In genomic region chr17:60525624-60526514, GRCh38 we compare ENCODE assay signal across 1 cellular context.
TF ChIP-seq lines count a peak whose summit lies in the region.

Gene APPBP2 (minus strand): TSS chr17:60526242. CDS start chr17:60525931, 311 bp downstream.

TF ChIP-seq in HEK293, 187 proteins besides CTCF, POLR2A, EP300 and RAD21 (continued from another document and continues in another):
- TF ChIP-seq ZSCAN18 (tag by site-specific recombination; IDR thresholded peaks at IDR 0.05) (no peak), ZNF837 (tag by site-specific recombination; IDR thresholded peaks at IDR 0.05) (0 out of 2 replicates have a peak, but pooled peaks have one; percentile 44), ZNF639 (tag by site-specific recombination; IDR thresholded peaks at IDR 0.05) (peak; percentile 15; the same call in 1 of the 2 replicates), ZNF843 (tag by site-specific recombination; IDR thresholded peaks at IDR 0.05) (peak; percentile 68), ZNF777 (tag by site-specific recombination; IDR thresholded peaks at IDR 0.05; ENCODE audit: borderline replicate concordance) (peak; percentile 99), SP3 (tag by site-specific recombination; IDR thresholded peaks at IDR 0.05) (peak; percentile 93), ZXDB (tag by site-specific recombination; IDR thresholded peaks at IDR 0.05) (peak; percentile 99), SCRT2 (tag by site-specific recombination; IDR thresholded peaks at IDR 0.05) (no peak), ZNF660 (tag by site-specific recombination; IDR thresholded peaks at IDR 0.05) (peak; percentile 62), ZSCAN30 (tag by site-specific recombination; IDR thresholded peaks at IDR 0.05) (peak; percentile 87), REPIN1 (tag by site-specific recombination; IDR thresholded peaks at IDR 0.05; ENCODE audit: low read depth) (peak; percentile 59; the same call in 1 of the 2 replicates), KLF8 (tag by site-specific recombination; IDR thresholded peaks at IDR 0.05) (peak; percentile 88), ZEB2 (tag by site-specific recombination; IDR thresholded peaks at IDR 0.05) (peak; percentile 97), HOXA7 (CRISPR knock-in tag; IDR thresholded peaks at IDR 0.05; ENCODE audit: borderline replicate concordance) (no peak), MZF1 (tag by site-specific recombination; IDR thresholded peaks at IDR 0.05; ENCODE audit: borderline replicate concordance) (peak; percentile 33; the same call in 1 of the 2 replicates), ZFHX2 (tag by site-specific recombination; conservative IDR thresholded peaks at IDR 0.05) (peak; percentile 93), ZNF560 (tag by site-specific recombination; IDR thresholded peaks at IDR 0.05; ENCODE audit: borderline replicate concordance) (no peak), ZNF610 (tag by site-specific recombination; IDR thresholded peaks at IDR 0.05; ENCODE audit: borderline replicate concordance) (peak; percentile 53; the same call in 1 of the 2 replicates), KLF1 (tag by site-specific recombination; IDR thresholded peaks at IDR 0.05) (peak; percentile 85; the same call in 1 of the 2 replicates), IKZF3 (tag by site-specific recombination; IDR thresholded peaks at IDR 0.05) (peak; percentile 99), ZNF2 (tag by site-specific recombination; IDR thresholded peaks at IDR 0.05) (peak; percentile 71; the same call in 1 of the 2 replicates), ZFP37 (tag by site-specific recombination; IDR thresholded peaks at IDR 0.05) (0 out of 2 replicates have a peak, but pooled peaks have one; percentile 58), ZNF600 (tag by site-specific recombination; IDR thresholded peaks at IDR 0.05) (peak; percentile 93), TCF7L2 (IDR thresholded peaks at IDR 0.05; ENCODE audit: borderline replicate concordance, low read depth, low read length) (no peak), GLIS1 (tag by site-specific recombination; IDR thresholded peaks at IDR 0.05) (peak; percentile 93), YY1 (tag by site-specific recombination; IDR thresholded peaks at IDR 0.05) (peak; percentile 87), ZSCAN5A (tag by site-specific recombination; IDR thresholded peaks at IDR 0.05) (0 out of 2 replicates have a peak, but pooled peaks have one; percentile 76), SP2 (tag by site-specific recombination; IDR thresholded peaks at IDR 0.05) (peak; percentile 73), ZNF792 (tag by site-specific recombination; IDR thresholded peaks at IDR 0.05) (no peak), ZNF341 (tag by site-specific recombination; IDR thresholded peaks at IDR 0.05; ENCODE audit: low read depth) (peak; percentile 99), ZNF391 (tag by site-specific recombination; IDR thresholded peaks at IDR 0.05; ENCODE audit: borderline replicate concordance, low read depth) (peak; percentile 15; the same call in 1 of the 2 replicates), ZNF529 (tag by site-specific recombination; IDR thresholded peaks at IDR 0.05; ENCODE audit: insufficient replicate concordance) (no peak), ZNF302 (tag by site-specific recombination; IDR thresholded peaks at IDR 0.05; ENCODE audit: low read depth) (0 out of 2 replicates have a peak, but pooled peaks have one; percentile 47), ZNF398 (tag by site-specific recombination; IDR thresholded peaks at IDR 0.05) (peak; percentile 99), ZNF214 (tag by site-specific recombination; IDR thresholded peaks at IDR 0.05; ENCODE audit: borderline replicate concordance) (no peak), ZNF324 (tag by site-specific recombination; IDR thresholded peaks at IDR 0.05) (peak; percentile 80; the same call in 1 of the 2 replicates), ZIC2 (tag by site-specific recombination; IDR thresholded peaks at IDR 0.05) (peak; percentile 47), ZNF623 (tag by site-specific recombination; IDR thresholded peaks at IDR 0.05) (0 out of 2 replicates have a peak, but pooled peaks have one; percentile 5), ZBTB8A (tag by site-specific recombination; IDR thresholded peaks at IDR 0.05) (peak; percentile 66)
- TF ChIP-seq, protein P1, sequence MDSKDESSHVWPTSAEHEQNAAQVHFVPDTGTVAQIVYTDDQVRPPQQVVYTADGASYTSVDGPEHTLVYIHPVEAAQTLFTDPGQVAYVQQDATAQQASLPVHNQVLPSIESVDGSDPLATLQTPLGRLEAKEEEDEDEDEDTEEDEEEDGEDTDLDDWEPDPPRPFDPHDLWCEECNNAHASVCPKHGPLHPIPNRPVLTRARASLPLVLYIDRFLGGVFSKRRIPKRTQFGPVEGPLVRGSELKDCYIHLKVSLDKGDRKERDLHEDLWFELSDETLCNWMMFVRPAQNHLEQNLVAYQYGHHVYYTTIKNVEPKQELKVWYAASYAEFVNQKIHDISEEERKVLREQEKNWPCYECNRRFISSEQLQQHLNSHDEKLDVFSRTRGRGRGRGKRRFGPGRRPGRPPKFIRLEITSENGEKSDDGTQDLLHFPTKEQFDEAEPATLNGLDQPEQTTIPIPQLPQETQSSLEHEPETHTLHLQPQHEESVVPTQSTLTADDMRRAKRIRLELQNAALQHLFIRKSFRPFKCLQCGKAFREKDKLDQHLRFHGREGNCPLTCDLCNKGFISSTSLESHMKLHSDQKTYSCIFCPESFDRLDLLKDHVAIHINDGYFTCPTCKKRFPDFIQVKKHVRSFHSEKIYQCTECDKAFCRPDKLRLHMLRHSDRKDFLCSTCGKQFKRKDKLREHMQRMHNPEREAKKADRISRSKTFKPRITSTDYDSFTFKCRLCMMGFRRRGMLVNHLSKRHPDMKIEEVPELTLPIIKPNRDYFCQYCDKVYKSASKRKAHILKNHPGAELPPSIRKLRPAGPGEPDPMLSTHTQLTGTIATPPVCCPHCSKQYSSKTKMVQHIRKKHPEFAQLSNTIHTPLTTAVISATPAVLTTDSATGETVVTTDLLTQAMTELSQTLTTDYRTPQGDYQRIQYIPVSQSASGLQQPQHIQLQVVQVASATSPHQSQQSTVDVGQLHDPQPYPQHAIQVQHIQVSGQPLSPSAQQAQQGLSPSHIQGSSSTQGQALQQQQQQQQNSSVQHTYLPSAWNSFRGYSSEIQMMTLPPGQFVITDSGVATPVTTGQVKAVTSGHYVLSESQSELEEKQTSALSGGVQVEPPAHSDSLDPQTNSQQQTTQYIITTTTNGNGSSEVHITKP (tag by site-specific recombination; IDR thresholded peaks at IDR 0.05): peak; percentile 33
- TF ChIP-seq, protein P2, sequence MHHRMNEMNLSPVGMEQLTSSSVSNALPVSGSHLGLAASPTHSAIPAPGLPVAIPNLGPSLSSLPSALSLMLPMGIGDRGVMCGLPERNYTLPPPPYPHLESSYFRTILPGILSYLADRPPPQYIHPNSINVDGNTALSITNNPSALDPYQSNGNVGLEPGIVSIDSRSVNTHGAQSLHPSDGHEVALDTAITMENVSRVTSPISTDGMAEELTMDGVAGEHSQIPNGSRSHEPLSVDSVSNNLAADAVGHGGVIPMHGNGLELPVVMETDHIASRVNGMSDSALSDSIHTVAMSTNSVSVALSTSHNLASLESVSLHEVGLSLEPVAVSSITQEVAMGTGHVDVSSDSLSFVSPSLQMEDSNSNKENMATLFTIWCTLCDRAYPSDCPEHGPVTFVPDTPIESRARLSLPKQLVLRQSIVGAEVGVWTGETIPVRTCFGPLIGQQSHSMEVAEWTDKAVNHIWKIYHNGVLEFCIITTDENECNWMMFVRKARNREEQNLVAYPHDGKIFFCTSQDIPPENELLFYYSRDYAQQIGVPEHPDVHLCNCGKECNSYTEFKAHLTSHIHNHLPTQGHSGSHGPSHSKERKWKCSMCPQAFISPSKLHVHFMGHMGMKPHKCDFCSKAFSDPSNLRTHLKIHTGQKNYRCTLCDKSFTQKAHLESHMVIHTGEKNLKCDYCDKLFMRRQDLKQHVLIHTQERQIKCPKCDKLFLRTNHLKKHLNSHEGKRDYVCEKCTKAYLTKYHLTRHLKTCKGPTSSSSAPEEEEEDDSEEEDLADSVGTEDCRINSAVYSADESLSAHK (tag by site-specific recombination; IDR thresholded peaks at IDR 0.05): no peak
- TF ChIP-seq, protein P3, sequence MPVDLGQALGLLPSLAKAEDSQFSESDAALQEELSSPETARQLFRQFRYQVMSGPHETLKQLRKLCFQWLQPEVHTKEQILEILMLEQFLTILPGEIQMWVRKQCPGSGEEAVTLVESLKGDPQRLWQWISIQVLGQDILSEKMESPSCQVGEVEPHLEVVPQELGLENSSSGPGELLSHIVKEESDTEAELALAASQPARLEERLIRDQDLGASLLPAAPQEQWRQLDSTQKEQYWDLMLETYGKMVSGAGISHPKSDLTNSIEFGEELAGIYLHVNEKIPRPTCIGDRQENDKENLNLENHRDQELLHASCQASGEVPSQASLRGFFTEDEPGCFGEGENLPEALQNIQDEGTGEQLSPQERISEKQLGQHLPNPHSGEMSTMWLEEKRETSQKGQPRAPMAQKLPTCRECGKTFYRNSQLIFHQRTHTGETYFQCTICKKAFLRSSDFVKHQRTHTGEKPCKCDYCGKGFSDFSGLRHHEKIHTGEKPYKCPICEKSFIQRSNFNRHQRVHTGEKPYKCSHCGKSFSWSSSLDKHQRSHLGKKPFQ (tag by site-specific recombination; IDR thresholded peaks at IDR 0.05): no peak
- TF ChIP-seq, protein P4, sequence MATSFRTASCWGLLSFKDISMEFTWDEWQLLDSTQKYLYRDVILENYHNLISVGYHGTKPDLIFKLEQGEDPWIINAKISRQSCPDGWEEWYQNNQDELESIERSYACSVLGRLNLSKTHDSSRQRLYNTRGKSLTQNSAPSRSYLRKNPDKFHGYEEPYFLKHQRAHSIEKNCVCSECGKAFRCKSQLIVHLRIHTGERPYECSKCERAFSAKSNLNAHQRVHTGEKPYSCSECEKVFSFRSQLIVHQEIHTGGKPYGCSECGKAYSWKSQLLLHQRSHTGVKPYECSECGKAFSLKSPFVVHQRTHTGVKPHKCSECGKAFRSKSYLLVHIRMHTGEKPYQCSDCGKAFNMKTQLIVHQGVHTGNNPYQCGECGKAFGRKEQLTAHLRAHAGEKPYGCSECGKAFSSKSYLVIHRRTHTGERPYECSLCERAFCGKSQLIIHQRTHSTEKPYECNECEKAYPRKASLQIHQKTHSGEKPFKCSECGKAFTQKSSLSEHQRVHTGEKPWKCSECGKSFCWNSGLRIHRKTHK (tag by site-specific recombination; IDR thresholded peaks at IDR 0.05): no peak
- TF ChIP-seq, protein P5, sequence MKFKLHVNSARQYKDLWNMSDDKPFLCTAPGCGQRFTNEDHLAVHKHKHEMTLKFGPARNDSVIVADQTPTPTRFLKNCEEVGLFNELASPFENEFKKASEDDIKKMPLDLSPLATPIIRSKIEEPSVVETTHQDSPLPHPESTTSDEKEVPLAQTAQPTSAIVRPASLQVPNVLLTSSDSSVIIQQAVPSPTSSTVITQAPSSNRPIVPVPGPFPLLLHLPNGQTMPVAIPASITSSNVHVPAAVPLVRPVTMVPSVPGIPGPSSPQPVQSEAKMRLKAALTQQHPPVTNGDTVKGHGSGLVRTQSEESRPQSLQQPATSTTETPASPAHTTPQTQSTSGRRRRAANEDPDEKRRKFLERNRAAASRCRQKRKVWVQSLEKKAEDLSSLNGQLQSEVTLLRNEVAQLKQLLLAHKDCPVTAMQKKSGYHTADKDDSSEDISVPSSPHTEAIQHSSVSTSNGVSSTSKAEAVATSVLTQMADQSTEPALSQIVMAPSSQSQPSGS (tag by site-specific recombination; IDR thresholded peaks at IDR 0.05; ENCODE audit: low read depth): peak; percentile 95
